Comparison of ENCODE assay signal across 16 cellular contexts in genomic region chr6:71502961-71503360, GRCh38.
"Had no signal": no experiment of that assay in that cellular context is flagged by ENCODE, and none has a peak within 500 bp of the region (broad histone marks: within the 10 kb centered on the region; RNA-seq: fewer than 3 reads in every experiment).

No MANE protein-coding gene starts in this region.

- H3K36me3 ChIP-seq: left ventricle myocardium inferior, spleen, tibial artery, upper lobe of left lung, vagina had no signal

- H3K4me3 ChIP-seq: left ventricle myocardium inferior, lung, mucosa of descending colon, spleen, tibial artery, upper lobe of left lung, vagina had no signal

- H3K9me3 ChIP-seq: left ventricle myocardium inferior, mucosa of descending colon, spleen, tibial artery, upper lobe of left lung, vagina had no signal

- H3K9ac ChIP-seq: parathyroid adenoma had no signal

- H3K4me1 ChIP-seq: left ventricle myocardium inferior, parathyroid adenoma, spleen, upper lobe of left lung, vagina had no signal

- H3K27ac ChIP-seq: left ventricle myocardium inferior, parathyroid adenoma, spleen, tibial artery, upper lobe of left lung, vagina had no signal

- H3K79me2 ChIP-seq: parathyroid adenoma had no signal

- DNase-seq: effector memory CD4-positive, alpha-beta T cell; immature natural killer cell; left cardiac atrium; left ventricle myocardium inferior; mucosa of descending colon; natural killer cell; nucleus accumbens; spleen; stimulated activated CD4-positive, alpha-beta T cell treated with anti-CD3 and anti-CD28 coated beads, Interleukin-15, amount 100 ng/mL, for 24 hours; stimulated activated CD4-positive, alpha-beta T cell treated with anti-CD3 and anti-CD28 coated beads, Interleukin-1b, Interleukin-23, amount 100 ng/mL, for 48 hours; stimulated activated CD4-positive, alpha-beta T cell treated with anti-CD3 and anti-CD28 coated beads, Interleukin-4, amount 100 ng/mL, for 24 hours; tibial artery; upper lobe of left lung had no signal

- H3K27me3 ChIP-seq: spleen, tibial artery, upper lobe of left lung, vagina had no signal

- H2AFZ ChIP-seq: parathyroid adenoma had no signal
